In genomic region chr3:4573153-4573552, GRCh38 we compare ENCODE assay signal across 29 cellular contexts.
"Had no signal": no experiment of that assay in that cellular context is flagged by ENCODE, and none has a peak within 500 bp of the region (broad histone marks: within the 10 kb centered on the region; RNA-seq: fewer than 3 reads in every experiment).

No MANE protein-coding gene starts in this region.

- DNase-seq: activated CD4-positive, alpha-beta T cell treated with anti-CD3 and anti-CD28 coated beads for 48 hours; activated CD4-positive, alpha-beta T cell treated with anti-CD3 and anti-CD28 coated beads, Interleukin-2, amount 50 U/mL, for 1 hour; activated CD4-positive, alpha-beta T cell treated with anti-CD3 and anti-CD28 coated beads, Interleukin-2, amount 50 U/mL, for 48 hours; activated CD8-positive, alpha-beta memory T cell treated with anti-CD3 and anti-CD28 coated beads for 24 hours; activated CD8-positive, alpha-beta T cell treated with anti-CD3 and anti-CD28 coated beads for 36 hours; activated effector memory CD4-positive, alpha-beta T cell treated with Interleukin-2 at 50 U/mL for 16 hours; activated gamma-delta T cell treated with Interleukin-2 at 50 U/mL for 16 hours; activated naive CD4-positive, alpha-beta T cell treated with anti-CD3 and anti-CD28 coated beads, Interleukin-2, amount 50 U/mL, for 16 hours; activated naive CD4-positive, alpha-beta T cell treated with Interleukin-2 at 50 U/mL for 16 hours; activated naive CD8-positive, alpha-beta T cell treated with anti-CD3 and anti-CD28 coated beads, Interleukin-2, amount 10 ng/mL, durations not matched to agents 7 days and 5 days; activated T-cell treated with anti-CD3 and anti-CD28 coated beads, Interleukin-2, amount 50 U/mL, for 4 hours; anterior cingulate cortex; brain microvascular endothelial cell; dorsolateral prefrontal cortex; effector memory CD4-positive, alpha-beta T cell; endodermal cell; foreskin fibroblast; head of caudate nucleus; SW 1271; T-cell; T1000 had no signal

- ATAC-seq: activated CD4-positive, CD25-positive, alpha-beta regulatory T cell treated with anti-CD3 and anti-CD28 coated beads, Interleukin-2, amount 50 U/mL, for 24 hours; activated CD8-positive, alpha-beta T cell treated with anti-CD3 and anti-CD28 coated beads for 36 hours; activated T-cell treated with anti-CD3 and anti-CD28 coated beads, Interleukin-2, amount 50 U/mL, for 4 hours; activated T-helper 17 cell treated with anti-CD3 and anti-CD28 coated beads, Interleukin-2, amount 50 U/mL, for 72 hours; esophagus mucosa; T-cell had no signal

- H3K4me3 Mint-ChIP-seq: activated CD8-positive, alpha-beta T cell treated with anti-CD3 and anti-CD28 coated beads for 36 hours; activated naive CD8-positive, alpha-beta T cell treated with anti-CD3 and anti-CD28 coated beads, Interleukin-2, amount 10 ng/mL, durations not matched to agents 7 days and 5 days; activated T-cell treated with anti-CD3 and anti-CD28 coated beads, Interleukin-2, amount 50 U/mL, for 4 hours; activated T-helper 17 cell treated with anti-CD3 and anti-CD28 coated beads, Interleukin-2, amount 50 U/mL, for 72 hours; central memory CD8-positive, alpha-beta T cell; dendritic cell treated with granulocyte-macrophage colony-stimulating factor and Interleukin-4, amounts not matched to agents 40 ng/mL and 50 ng/mL, for 4 days; endodermal cell; T-cell; T-helper 1 cell treated with Interleukin-12 subunit alpha and Interleukin-12 subunit beta and Interleukin-4 antibody, amounts not matched to agents 30 μg/mL and 1 μg/mL, for 36 hours; T-helper 2 cell treated with Interferon-gamma antibody and Interleukin-4, amounts not matched to agents 5 μg/mL and 100 μg/mL, for 36 hours had no signal

- H3K4me3 ChIP-seq: coronary artery, dorsolateral prefrontal cortex had no signal

- H3K27me3 ChIP-seq: brain microvascular endothelial cell, dorsolateral prefrontal cortex had no signal

- H3K27me3 Mint-ChIP-seq: activated CD8-positive, alpha-beta T cell treated with anti-CD3 and anti-CD28 coated beads for 36 hours; activated naive CD8-positive, alpha-beta T cell treated with anti-CD3 and anti-CD28 coated beads, Interleukin-2, amount 10 ng/mL, durations not matched to agents 7 days and 5 days; activated T-helper 17 cell treated with anti-CD3 and anti-CD28 coated beads, Interleukin-2, amount 50 U/mL, for 72 hours; central memory CD8-positive, alpha-beta T cell; dendritic cell treated with granulocyte-macrophage colony-stimulating factor and Interleukin-4, amounts not matched to agents 40 ng/mL and 50 ng/mL, for 4 days; T-cell had no signal

- H3K27ac ChIP-seq: brain microvascular endothelial cell, coronary artery, dorsolateral prefrontal cortex had no signal

- H3K36me3 Mint-ChIP-seq: T-cell had no signal

- H3K9me3 Mint-ChIP-seq: activated CD8-positive, alpha-beta T cell treated with anti-CD3 and anti-CD28 coated beads for 36 hours; activated naive CD8-positive, alpha-beta T cell treated with anti-CD3 and anti-CD28 coated beads, Interleukin-2, amount 10 ng/mL, durations not matched to agents 7 days and 5 days; activated T-cell treated with anti-CD3 and anti-CD28 coated beads, Interleukin-2, amount 50 U/mL, for 4 hours; activated T-helper 17 cell treated with anti-CD3 and anti-CD28 coated beads, Interleukin-2, amount 50 U/mL, for 72 hours; central memory CD8-positive, alpha-beta T cell; dendritic cell treated with granulocyte-macrophage colony-stimulating factor and Interleukin-4, amounts not matched to agents 40 ng/mL and 50 ng/mL, for 4 days; endodermal cell; T-cell; T-helper 1 cell treated with Interleukin-12 subunit alpha and Interleukin-12 subunit beta and Interleukin-4 antibody, amounts not matched to agents 30 μg/mL and 1 μg/mL, for 36 hours; T-helper 2 cell treated with Interferon-gamma antibody and Interleukin-4, amounts not matched to agents 5 μg/mL and 100 μg/mL, for 36 hours had no signal

- H3K4me1 Mint-ChIP-seq: endodermal cell had no signal

- H3K27ac Mint-ChIP-seq: activated CD8-positive, alpha-beta T cell treated with anti-CD3 and anti-CD28 coated beads for 36 hours; activated naive CD8-positive, alpha-beta T cell treated with anti-CD3 and anti-CD28 coated beads, Interleukin-2, amount 10 ng/mL, durations not matched to agents 7 days and 5 days; activated T-helper 17 cell treated with anti-CD3 and anti-CD28 coated beads, Interleukin-2, amount 50 U/mL, for 72 hours; dendritic cell treated with granulocyte-macrophage colony-stimulating factor and Interleukin-4, amounts not matched to agents 40 ng/mL and 50 ng/mL, for 4 days; endodermal cell; T-helper 1 cell treated with Interleukin-12 subunit alpha and Interleukin-12 subunit beta and Interleukin-4 antibody, amounts not matched to agents 30 μg/mL and 1 μg/mL, for 36 hours; T-helper 2 cell treated with Interferon-gamma antibody and Interleukin-4, amounts not matched to agents 5 μg/mL and 100 μg/mL, for 36 hours had no signal

- H3K36me3 ChIP-seq: brain microvascular endothelial cell had no signal
